In genomic region chr1:45617618-45618017, GRCh38 we compare ENCODE assay signal across 12 cellular contexts. TPM values are rescaled to one million over a fixed set of nuclear protein-coding genes. Genes with fewer than 3 reads are reported as not detected.
DNase-seq lines count a peak whose midpoint lies in the region; ATAC-seq and TF ChIP-seq lines count a peak whose summit lies in the region.
"Had no signal": no experiment of that assay in that cellular context is flagged by ENCODE, and none has a peak within 500 bp of the region (broad histone marks: within the 10 kb centered on the region; RNA-seq: fewer than 3 reads in every experiment).

No MANE protein-coding gene starts in this region.

- DNase-seq in EL (peak; percentile 67), amniotic epithelial cell (ENCODE audit: low read depth) (peak; percentile 21), kidney tubule cell (ENCODE audit: low spot score) (peak; percentile 28), NCI-H1436 (lab: John Stamatoyannopoulos, UW) (no peak)
- DNase-seq in CD8-positive, alpha-beta T cell: no peak
- DNase-seq: activated CD4-positive, alpha-beta T cell treated with anti-CD3 and anti-CD28 coated beads for 36 hours; NCI-H774; stimulated activated naive CD8-positive, alpha-beta T cell treated with anti-CD3 and anti-CD28 coated beads, Interleukin-15, amount 100 ng/mL, for 72 hours had no signal

- no peak overlapping the region for H3K27ac Mint-ChIP-seq in CD8-positive, alpha-beta T cell
- H3K27ac Mint-ChIP-seq: activated CD4-positive, alpha-beta T cell treated with anti-CD3 and anti-CD28 coated beads for 36 hours; T-helper 1 cell treated with Interleukin-12 subunit alpha and Interleukin-12 subunit beta and Interleukin-4 antibody, amounts not matched to agents 30 μg/mL and 1 μg/mL, for 36 hours had no signal

- no peaks in the 10 kb centered on the region for H3K27me3 Mint-ChIP-seq in CD8-positive, alpha-beta T cell (ENCODE audit: low read depth)
- H3K27me3 Mint-ChIP-seq: activated CD4-positive, alpha-beta T cell treated with anti-CD3 and anti-CD28 coated beads for 36 hours; stimulated activated naive CD8-positive, alpha-beta T cell treated with anti-CD3 and anti-CD28 coated beads, Interleukin-15, amount 100 ng/mL, for 72 hours had no signal

- H3K27ac ChIP-seq in HUES48 (ENCODE audit: low read depth, low read length): peak overlapping the region; percentile 15
- no peak overlapping the region for H3K27ac ChIP-seq in CD8-positive, alpha-beta T cell (ENCODE audit: low read depth, low read length)
- H3K27ac ChIP-seq: C4-2B had no signal

- H3K9ac ChIP-seq in HUES48 (ENCODE audit: low read depth, low read length): no peak overlapping the region

- H3K4me3 ChIP-seq in HUES48 (ENCODE audit: low read depth, low read length): no peak overlapping the region
- H3K4me3 ChIP-seq in CD8-positive, alpha-beta T cell (ENCODE audit: low read depth, low read length): no peak overlapping the region

- POLR2A ChIA-PET in CD8-positive, alpha-beta T cell (lab: Charles Lee): no interaction called here

- peaks cover 73% of the 10 kb centered on the region for H3K36me3 Mint-ChIP-seq in CD8-positive, alpha-beta T cell

- H3K4me1 ChIP-seq in HUES48 (ENCODE audit: control insufficient read depth, insufficient read depth, low read length): no peaks in the 10 kb centered on the region
- H3K4me1 ChIP-seq in CD8-positive, alpha-beta T cell (ENCODE audit: insufficient read depth, low read length): peaks cover 4% of the 10 kb centered on the region

- H3K36me3 ChIP-seq in HUES48 (ENCODE audit: control insufficient read depth, insufficient read depth, low read length): peaks cover 77% of the 10 kb centered on the region
- peaks cover 34% of the 10 kb centered on the region for H3K36me3 ChIP-seq in CD8-positive, alpha-beta T cell (ENCODE audit: insufficient read depth, low read length)

- intact Hi-C loops in CD8-positive, alpha-beta T cell (cut with DNase I, micrococcal nuclease): no loop called here

- H3K27me3 ChIP-seq in HUES48 (ENCODE audit: control insufficient read depth, insufficient read depth, low read length): no peaks in the 10 kb centered on the region
- H3K27me3 ChIP-seq in CD8-positive, alpha-beta T cell (ENCODE audit: insufficient read depth, low read length): no peaks in the 10 kb centered on the region

- H3K9me3 ChIP-seq in HUES48 (ENCODE audit: control insufficient read depth, insufficient read depth, low read length): no peaks in the 10 kb centered on the region
- no peaks in the 10 kb centered on the region for H3K9me3 ChIP-seq in CD8-positive, alpha-beta T cell (ENCODE audit: low read length)

- H3K4me1 Mint-ChIP-seq in CD8-positive, alpha-beta T cell (ENCODE audit: low read depth): peaks cover 8% of the 10 kb centered on the region
- H3K4me1 Mint-ChIP-seq: activated CD4-positive, alpha-beta T cell treated with anti-CD3 and anti-CD28 coated beads for 36 hours had no signal

- H3K4me3 Mint-ChIP-seq in CD8-positive, alpha-beta T cell: no peak overlapping the region
- H3K4me3 Mint-ChIP-seq: activated CD4-positive, alpha-beta T cell treated with anti-CD3 and anti-CD28 coated beads for 36 hours; stimulated activated naive CD8-positive, alpha-beta T cell treated with anti-CD3 and anti-CD28 coated beads, Interleukin-15, amount 100 ng/mL, for 72 hours; T-helper 1 cell treated with Interleukin-12 subunit alpha and Interleukin-12 subunit beta and Interleukin-4 antibody, amounts not matched to agents 30 μg/mL and 1 μg/mL, for 36 hours had no signal

- CTCF ChIA-PET in CD8-positive, alpha-beta T cell (lab: Charles Lee): no interaction called here

- TF ChIP-seq CTCF in CD8-positive, alpha-beta T cell (IDR thresholded peaks at IDR 0.05): no peak

- H3K9me3 Mint-ChIP-seq in CD8-positive, alpha-beta T cell: no peaks in the 10 kb centered on the region
- H3K9me3 Mint-ChIP-seq: stimulated activated naive CD8-positive, alpha-beta T cell treated with anti-CD3 and anti-CD28 coated beads, Interleukin-15, amount 100 ng/mL, for 72 hours; T-helper 1 cell treated with Interleukin-12 subunit alpha and Interleukin-12 subunit beta and Interleukin-4 antibody, amounts not matched to agents 30 μg/mL and 1 μg/mL, for 36 hours had no signal

- no peak for ATAC-seq in HG02588 (IDR thresholded peaks at IDR 0.05; ENCODE audit: unreplicated experiment)
- no peak for ATAC-seq in CD8-positive, alpha-beta T cell
- ATAC-seq: activated CD4-positive, alpha-beta T cell treated with anti-CD3 and anti-CD28 coated beads for 36 hours; stimulated activated naive CD8-positive, alpha-beta T cell treated with anti-CD3 and anti-CD28 coated beads, Interleukin-15, amount 100 ng/mL, for 72 hours had no signal

RNA-seq across cellular contexts. Expression of gene CCDC17, which starts 6.2 kb away (rescaled TPM):
- total RNA-seq in CD8-positive, alpha-beta T cell: 1 to 10 TPM; 3.8 to 4.5 TPM

RNA-seq across cellular contexts. Expression of gene NASP, which starts 33.8 kb away (rescaled TPM):
- total RNA-seq in CD8-positive, alpha-beta T cell: 100 to 1,000 TPM; 106 to 112 TPM

Comparison
In these comparisons a context has a peak if more than half of its experiments do, and no peak if none do; other contexts are left out.
1. DNase-seq: peak in EL (single experiment), amniotic epithelial cell (single experiment) and kidney tubule cell (single experiment); none in CD8-positive, alpha-beta T cell (0 of 7) and NCI-H1436 (single experiment).